In the genomic region with DNA sequence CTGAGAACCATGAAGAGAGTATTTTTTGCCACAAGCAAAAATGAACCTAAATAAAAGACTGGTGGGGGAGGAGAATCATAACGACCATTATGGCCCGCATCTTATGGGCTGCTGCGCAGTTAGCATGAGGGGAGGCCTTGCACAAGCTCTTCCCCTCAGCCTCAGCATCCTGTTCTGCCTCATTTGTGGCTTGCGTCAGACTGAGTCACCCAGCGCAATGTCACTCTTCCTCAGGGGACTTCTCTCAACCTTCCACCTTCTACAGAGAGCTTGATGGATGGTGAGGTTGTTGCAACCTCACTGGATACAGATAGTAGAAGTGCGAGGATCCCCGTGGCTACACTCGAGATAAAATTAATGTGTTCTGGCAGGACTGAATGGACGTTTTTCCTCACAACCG, we compare ENCODE assay signal across 12 cellular contexts. TPM values are rescaled to one million over a fixed set of nuclear protein-coding genes. Genes with fewer than 3 reads are reported as not detected.
DNase-seq lines count a peak whose midpoint lies in the region; ATAC-seq and TF ChIP-seq lines count a peak whose summit lies in the region.
"Had no signal": no experiment of that assay in that cellular context is flagged by ENCODE, and none has a peak within 500 bp of the region (broad histone marks: within the 10 kb centered on the region; RNA-seq: fewer than 3 reads in every experiment).

No MANE protein-coding gene starts in this region.

- ATAC-seq in Right ventricle myocardium superior (ENCODE audit: poor library complexity) (peak; percentile 27), upper lobe of left lung (ENCODE audit: low FRiP score in 2 of 2) (peak; percentile 49 to 57), GM21717 (IDR thresholded peaks at IDR 0.05; ENCODE audit: unreplicated experiment) (no peak)

- H3K4me3 ChIP-seq in left ventricle myocardium inferior, result no peak overlapping the region
- H3K4me3 ChIP-seq in fibroblast of the aortic adventitia (ENCODE audit: low read depth, low read length), result no peak overlapping the region
- no peak overlapping the region for H3K4me3 ChIP-seq in upper lobe of left lung
- H3K4me3 ChIP-seq in coronary artery, result no peak overlapping the region
- H3K4me3 ChIP-seq: tibial artery had no signal

- intact Hi-C loops in Right ventricle myocardium superior (cut with DNase I) (no loop called here), left ventricle myocardium inferior (cut with micrococcal nuclease) (no loop called here)

- H3K4me1 ChIP-seq in left ventricle myocardium inferior (no peaks in the 10 kb centered on the region), upper lobe of left lung (peaks cover 0 to 2% (median 0%) of the 10 kb centered on the region in 4 donors)
- H3K4me1 ChIP-seq: tibial artery had no signal

- TF ChIP-seq CTCF in left ventricle myocardium inferior (IDR thresholded peaks at IDR 0.05; ENCODE audit: borderline replicate concordance) (no peak), fibroblast of the aortic adventitia (IDR thresholded peaks at IDR 0.05; ENCODE audit: insufficient read depth, low read length) (no peak), upper lobe of left lung (IDR thresholded peaks at IDR 0.05) (no peak), coronary artery (IDR thresholded peaks at IDR 0.05) (no peak)

- no peak for TF ChIP-seq POLR2A in upper lobe of left lung (IDR thresholded peaks at IDR 0.05)

- H3K27me3 ChIP-seq in left ventricle myocardium inferior (ENCODE audit: low read depth) (peaks cover 13% of the 10 kb centered on the region), upper lobe of left lung (no peaks in the 10 kb centered on the region)

- H3K27ac ChIP-seq in left ventricle myocardium inferior (replicated peaks), result no peak overlapping the region
- no peak overlapping the region for H3K27ac ChIP-seq in upper lobe of left lung
- no peak overlapping the region for H3K27ac ChIP-seq in coronary artery
- H3K27ac ChIP-seq: tibial artery had no signal

- H3K9me3 ChIP-seq in left ventricle myocardium inferior (replicated peaks) (no peaks in the 10 kb centered on the region), upper lobe of left lung (no peaks in the 10 kb centered on the region)
- H3K9me3 ChIP-seq: tibial artery had no signal

- H3K36me3 ChIP-seq in left ventricle myocardium inferior (peaks cover 41% of the 10 kb centered on the region), upper lobe of left lung (peaks cover 11 to 39% (median 33%) of the 10 kb centered on the region in 4 donors)

- no peak for DNase-seq in Right ventricle myocardium superior
- DNase-seq in left ventricle myocardium inferior, result no peak
- DNase-seq in RKO (ENCODE audit: low spot score), result peak; percentile 36
- peak; percentile 2 for DNase-seq in fibroblast of the aortic adventitia (ENCODE audit: low read depth)
- DNase-seq in upper lobe of left lung, result peak in 1 of 2 donors; percentile 68
- no peak for DNase-seq in NCI-H1105 (lab: John Stamatoyannopoulos, UW)
- DNase-seq in coronary artery (ENCODE audit: low spot score), result no peak
- DNase-seq: CD4-positive, CD25-positive, alpha-beta regulatory T cell; tibial artery had no signal

- no peak for TF ChIP-seq EP300 in upper lobe of left lung (IDR thresholded peaks at IDR 0.05)

- WGBS in upper lobe of left lung, 2 donors, result 58 to 64% methylated on average over 10 of the region's 10 CpGs

RNA-seq across cellular contexts. Expression of a gene that starts 16.8 kb away (rescaled TPM):
- total RNA-seq in Right ventricle myocardium superior, result not detected
- not detected for total RNA-seq in left ventricle myocardium inferior
- not detected in 2 replicates for total RNA-seq in fibroblast of the aortic adventitia (ENCODE audit: low replicate concordance)
- total RNA-seq in upper lobe of left lung, result under 1 TPM in 1 of 6 donors, not detected in 5; 0.37 TPM
- total RNA-seq: CD4-positive, CD25-positive, alpha-beta regulatory T cell; endothelial cell of umbilical vein; H1 had no signal

RNA-seq across cellular contexts. Expression of a gene that starts 17.5 kb away (rescaled TPM):
- total RNA-seq in Right ventricle myocardium superior (394 TPM), left ventricle myocardium inferior (468 TPM), fibroblast of the aortic adventitia (ENCODE audit: low replicate concordance) (117 and 161 TPM in 2 replicates), upper lobe of left lung (100 to 1,000 TPM in 4 of 6 donors, 10 to 100 TPM in 2; 40.9 to 130 (median 113) TPM)

RNA-seq across cellular contexts. Expression of a gene that starts 37.6 kb away (rescaled TPM):
- total RNA-seq in Right ventricle myocardium superior, result 0.32 TPM
- total RNA-seq in left ventricle myocardium inferior, result 0.41 TPM
- total RNA-seq in fibroblast of the aortic adventitia (ENCODE audit: low replicate concordance), result not detected in 2 replicates
- under 1 TPM in 4 of 6 donors, not detected in 2; 0.30 to 0.46 (median 0.33) TPM for total RNA-seq in upper lobe of left lung

Comparison
In these comparisons a context has a peak if more than half of its experiments do, and no peak if none do; other contexts are left out.
1. DNase-seq: peak in RKO (single experiment) and fibroblast of the aortic adventitia (single experiment); none in Right ventricle myocardium superior (single experiment), left ventricle myocardium inferior (single experiment), NCI-H1105 (single experiment) and coronary artery (single experiment).